Comparison of ENCODE assay signal across 23 cellular contexts in genomic region chr5:136730426-136730825, GRCh38.
A peak's percentile ranks its signal among the peaks of the same experiment; 100 is the strongest.
DNase-seq lines count a peak whose midpoint lies in the region; ATAC-seq and TF ChIP-seq lines count a peak whose summit lies in the region.
"Had no signal": no experiment of that assay in that cellular context is flagged by ENCODE, and none has a peak within 500 bp of the region (broad histone marks: within the 10 kb centered on the region; RNA-seq: fewer than 3 reads in every experiment).

No MANE protein-coding gene starts in this region.

- no peak overlapping the region for H3K4me3 Mint-ChIP-seq in naive thymus-derived CD4-positive, alpha-beta T cell
- H3K4me3 Mint-ChIP-seq: CD4-positive, CD25-positive, alpha-beta regulatory T cell; natural killer cell treated with Interleukin-12 subunit alpha and Interleukin-12 subunit beta and Interleukin-15 and Interleukin-18, amount 100 ng/mL, for 72 hours; stimulated activated memory B cell treated with anti-CD40 and anti-IgM and Interleukin-4, amounts not matched to agents 10 μg/mL and 1 μg/mL and 100 μg/mL, for 72 hours had no signal

- H3K4me1 ChIP-seq in Panc1 (ENCODE audit: control insufficient read depth, insufficient read depth, low read length), result no peaks in the 10 kb centered on the region; the same call in 1 of the 2 replicates
- no peaks in the 10 kb centered on the region for H3K4me1 ChIP-seq in naive thymus-derived CD4-positive, alpha-beta T cell (ENCODE audit: control insufficient read depth in 2 of 2, insufficient read depth in 2 of 2, low read length in 2 of 2)
- no peaks in the 10 kb centered on the region for H3K4me1 ChIP-seq in psoas muscle
- H3K4me1 ChIP-seq: foreskin keratinocyte, parathyroid adenoma had no signal

- 59 to 67% (median 60%) methylated on average over 3 of the region's 3 CpGs for WGBS in psoas muscle, 3 donors

- peaks cover 0 to 5% (median 0%) of the 10 kb centered on the region in 11 donors for H3K9me3 Mint-ChIP-seq in naive thymus-derived CD4-positive, alpha-beta T cell
- H3K9me3 Mint-ChIP-seq: stimulated activated memory B cell treated with anti-CD40 and anti-IgM and Interleukin-4, amounts not matched to agents 10 μg/mL and 1 μg/mL and 100 μg/mL, for 72 hours had no signal

- H3K36me3 ChIP-seq in Panc1 (ENCODE audit: control insufficient read depth, insufficient read depth, low read length), result no peaks in the 10 kb centered on the region
- H3K36me3 ChIP-seq in naive thymus-derived CD4-positive, alpha-beta T cell (ENCODE audit: control insufficient read depth in 2 of 3, insufficient read depth in 3 of 3, low read length in 3 of 3), result no peaks in the 10 kb centered on the region
- H3K36me3 ChIP-seq in psoas muscle (ENCODE audit: insufficient read depth in 1 of 2, low read depth in 1 of 2), result no peaks in the 10 kb centered on the region
- H3K36me3 ChIP-seq: sigmoid colon, thoracic aorta had no signal

- H3K27me3 ChIP-seq in Panc1 (ENCODE audit: control insufficient read depth, insufficient read depth, low read length), result no peaks in the 10 kb centered on the region
- no peaks in the 10 kb centered on the region for H3K27me3 ChIP-seq in naive thymus-derived CD4-positive, alpha-beta T cell (ENCODE audit: control insufficient read depth in 2 of 2, insufficient read depth in 2 of 2, low read length in 2 of 2)
- H3K27me3 ChIP-seq in psoas muscle (ENCODE audit: insufficient read depth in 3 of 3, low read length in 2 of 3), result no peaks in the 10 kb centered on the region
- H3K27me3 ChIP-seq: foreskin keratinocyte, sigmoid colon had no signal

- no peaks in the 10 kb centered on the region for H3K4me1 Mint-ChIP-seq in naive thymus-derived CD4-positive, alpha-beta T cell
- H3K4me1 Mint-ChIP-seq: CD4-positive, CD25-positive, alpha-beta regulatory T cell; stimulated activated memory B cell treated with anti-CD40 and anti-IgM and Interleukin-4, amounts not matched to agents 10 μg/mL and 1 μg/mL and 100 μg/mL, for 72 hours had no signal

- H3K27me3 Mint-ChIP-seq in naive thymus-derived CD4-positive, alpha-beta T cell, result no peaks in the 10 kb centered on the region
- H3K27me3 Mint-ChIP-seq: CD4-positive, CD25-positive, alpha-beta regulatory T cell; natural killer cell treated with Interleukin-12 subunit alpha and Interleukin-12 subunit beta and Interleukin-15 and Interleukin-18, amount 100 ng/mL, for 72 hours; stimulated activated memory B cell treated with anti-CD40 and anti-IgM and Interleukin-4, amounts not matched to agents 10 μg/mL and 1 μg/mL and 100 μg/mL, for 72 hours had no signal

- TF ChIP-seq CTCF in Panc1 (IDR thresholded peaks at IDR 0.05), result no peak
- no peak for TF ChIP-seq CTCF in psoas muscle (IDR thresholded peaks at IDR 0.05)

- H3K27ac ChIP-seq in Panc1 (ENCODE audit: low read length) (peak overlapping the region; percentile 32; the same call in 1 of the 2 replicates), psoas muscle (no peak overlapping the region)
- H3K27ac ChIP-seq in naive thymus-derived CD4-positive, alpha-beta T cell (ENCODE audit: low read depth, low read length), result no peak overlapping the region
- H3K27ac ChIP-seq: foreskin keratinocyte, parathyroid adenoma, sigmoid colon, thoracic aorta, VCaP had no signal

- BruUV-seq in Panc1 (replicated peaks; lab: Mats Ljungman, UMichigan), result no TSS peak

- DNase-seq in Caki2 (ENCODE audit: low read depth) (peak; percentile 69), LoVo (ENCODE audit: low spot score) (peak; percentile 57), Panc1 (ENCODE audit: low read depth, low spot score) (no peak), kidney tubule cell (ENCODE audit: low spot score) (peak; percentile 75), dermis blood vessel endothelial cell (no peak), NCI-H1048 (lab: John Stamatoyannopoulos, UW) (no peak), psoas muscle (no peak)
- DNase-seq in naive thymus-derived CD4-positive, alpha-beta T cell, result no peak
- DNase-seq: activated naive CD4-positive, alpha-beta T cell treated with Interleukin-2 at 50 U/mL for 16 hours; activated T-cell treated with anti-CD3 and anti-CD28 coated beads for 4 hours; CD4-positive, CD25-positive, alpha-beta regulatory T cell; central memory CD4-positive, alpha-beta T cell; DMS153; erythroblast; NCI-H1092; NCI-H774; sigmoid colon had no signal

- H3K4me3 ChIP-seq in Panc1 (ENCODE audit: low read depth in 2 of 2, low read length in 2 of 2) (no peak overlapping the region), psoas muscle (no peak overlapping the region)
- no peak overlapping the region for H3K4me3 ChIP-seq in naive thymus-derived CD4-positive, alpha-beta T cell (ENCODE audit: low read length)
- H3K4me3 ChIP-seq: sigmoid colon, thoracic aorta had no signal

- CTCF ChIA-PET in Panc1 (lab: Charles Lee), result no interaction called here
- CTCF ChIA-PET in naive thymus-derived CD4-positive, alpha-beta T cell (lab: Charles Lee), result no interaction called here

- H3K27ac Mint-ChIP-seq in naive thymus-derived CD4-positive, alpha-beta T cell, result no peak overlapping the region
- H3K27ac Mint-ChIP-seq: CD4-positive, CD25-positive, alpha-beta regulatory T cell; natural killer cell treated with Interleukin-12 subunit alpha and Interleukin-12 subunit beta and Interleukin-15 and Interleukin-18, amount 100 ng/mL, for 72 hours; stimulated activated memory B cell treated with anti-CD40 and anti-IgM and Interleukin-4, amounts not matched to agents 10 μg/mL and 1 μg/mL and 100 μg/mL, for 72 hours had no signal

- in situ Hi-C loops in Caki2 (cut with HindIII; ENCODE audit: low pct_unique_long_range_greater_than_20kb, low sequenced_read_pairs) (no loop called here), Panc1 (cut with HindIII; ENCODE audit: low pct_unique_long_range_greater_than_20kb, low sequenced_read_pairs) (no loop called here)

- POLR2A ChIA-PET in Panc1 (lab: Charles Lee), result no interaction called here
- POLR2A ChIA-PET in naive thymus-derived CD4-positive, alpha-beta T cell (lab: Charles Lee), result no interaction called here

- H3K9me3 ChIP-seq in Panc1 (ENCODE audit: control insufficient read depth, insufficient read depth, low read depth, low read length), result no peaks in the 10 kb centered on the region
- H3K9me3 ChIP-seq in naive thymus-derived CD4-positive, alpha-beta T cell (ENCODE audit: control insufficient read depth in 2 of 3, low read length in 3 of 3), result no peaks in the 10 kb centered on the region
- H3K9me3 ChIP-seq in psoas muscle, result no peaks in the 10 kb centered on the region
- H3K9me3 ChIP-seq: sigmoid colon, thoracic aorta had no signal

- H3K36me3 Mint-ChIP-seq in naive thymus-derived CD4-positive, alpha-beta T cell, result no peaks in the 10 kb centered on the region
- H3K36me3 Mint-ChIP-seq: CD4-positive, CD25-positive, alpha-beta regulatory T cell; natural killer cell treated with Interleukin-12 subunit alpha and Interleukin-12 subunit beta and Interleukin-15 and Interleukin-18, amount 100 ng/mL, for 72 hours; stimulated activated memory B cell treated with anti-CD40 and anti-IgM and Interleukin-4, amounts not matched to agents 10 μg/mL and 1 μg/mL and 100 μg/mL, for 72 hours had no signal

- ATAC-seq in Panc1 (peak; percentile 79), psoas muscle (no peak)
- ATAC-seq in naive thymus-derived CD4-positive, alpha-beta T cell, result no peak
- ATAC-seq: foreskin keratinocyte; natural killer cell treated with Interleukin-12 subunit alpha and Interleukin-12 subunit beta and Interleukin-15 and Interleukin-18, amount 100 ng/mL, for 72 hours; stimulated activated memory B cell treated with anti-CD40 and anti-IgM and Interleukin-4, amounts not matched to agents 10 μg/mL and 1 μg/mL and 100 μg/mL, for 72 hours had no signal

- intact Hi-C loops in Panc1 (cut with micrococcal nuclease; ENCODE audit: unreplicated experiment) (no loop called here), psoas muscle (cut with DNase I) (no loop called here)
- intact Hi-C loops in naive thymus-derived CD4-positive, alpha-beta T cell (cut with micrococcal nuclease), result no loop called here

Comparison
In these comparisons a context has a peak if more than half of its experiments do, and no peak if none do; other contexts are left out.
1. DNase-seq: peak in Caki2 (single experiment), LoVo (single experiment) and kidney tubule cell (single experiment); none in Panc1 (single experiment), dermis blood vessel endothelial cell (single experiment), naive thymus-derived CD4-positive, alpha-beta T cell (0 of 9), NCI-H1048 (single experiment) and psoas muscle (0 of 2).